ENCODE assay signal across 21 cellular contexts in the genomic region with DNA sequence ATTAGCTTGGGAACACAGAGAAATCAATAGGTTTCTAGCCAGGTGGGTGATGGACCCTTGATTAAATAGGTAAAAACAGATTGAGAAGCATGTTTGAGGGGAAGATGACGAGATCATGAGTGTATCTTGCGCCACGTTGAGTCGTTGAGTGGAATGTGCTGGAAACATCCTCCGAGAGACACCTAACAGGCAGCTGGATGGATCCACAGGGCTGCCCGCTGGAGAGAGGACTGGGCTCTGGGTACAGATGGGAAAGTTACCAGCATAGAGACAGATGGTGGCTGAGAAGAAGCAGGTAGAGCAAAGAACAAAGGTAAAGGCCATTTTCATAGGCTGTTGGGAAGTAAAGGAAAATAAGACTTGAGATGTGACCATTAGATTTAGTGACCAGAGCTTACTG. TPM values are rescaled to one million over a fixed set of nuclear protein-coding genes. Genes with fewer than 3 reads are reported as not detected.
DNase-seq lines count a peak whose midpoint lies in the region; ATAC-seq and TF ChIP-seq lines count a peak whose summit lies in the region.
"Had no signal": no experiment of that assay in that cellular context is flagged by ENCODE, and none has a peak within 500 bp of the region (broad histone marks: within the 10 kb centered on the region; RNA-seq: fewer than 3 reads in every experiment).

No MANE protein-coding gene starts in this region.

- TF ChIP-seq EP300 in ovary (IDR thresholded peaks at IDR 0.05), result no peak

- H3K4me3 Mint-ChIP-seq in activated CD4-positive, alpha-beta T cell treated with anti-CD3 and anti-CD28 coated beads for 36 hours, result peak overlapping the region; percentile 17
- H3K4me3 Mint-ChIP-seq in activated naive CD8-positive, alpha-beta T cell treated with anti-CD3 and anti-CD28 coated beads, Interleukin-2, amount 10 ng/mL, durations not matched to agents 7 days and 5 days, result peak overlapping the region; percentile 60
- H3K4me3 Mint-ChIP-seq in osteocyte (ENCODE audit: unreplicated experiment), result no peak overlapping the region
- H3K4me3 Mint-ChIP-seq: neural crest cell had no signal

- H3K4me1 ChIP-seq in Loucy (ENCODE audit: insufficient read depth, low read length, poor library complexity, severe bottlenecking) (peaks cover 16% of the 10 kb centered on the region), ovary (ENCODE audit: insufficient read depth) (no peaks in the 10 kb centered on the region), colonic mucosa (no peaks in the 10 kb centered on the region)
- H3K4me1 ChIP-seq: foreskin keratinocyte, transverse colon had no signal

- no peak overlapping the region for H2AFZ ChIP-seq in Loucy (ENCODE audit: low read length)

- ATAC-seq in activated CD4-positive, alpha-beta T cell treated with anti-CD3 and anti-CD28 coated beads for 36 hours, result no peak
- ATAC-seq in activated naive CD8-positive, alpha-beta T cell treated with anti-CD3 and anti-CD28 coated beads, Interleukin-2, amount 10 ng/mL, durations not matched to agents 7 days and 5 days (ENCODE audit: low read depth), result no peak
- ATAC-seq: foreskin keratinocyte had no signal

- no peaks in the 10 kb centered on the region for H4K20me1 ChIP-seq in Loucy (ENCODE audit: insufficient read depth, low read length, poor library complexity, severe bottlenecking)

- intact Hi-C loops in activated CD4-positive, alpha-beta T cell treated with anti-CD3 and anti-CD28 coated beads for 36 hours (cut with DNase I, micrococcal nuclease), result no loop called here
- intact Hi-C loops in ovary (cut with DNase I), result no loop called here
- intact Hi-C loops in colonic mucosa (cut with DNase I), result no loop called here

- H3K36me3 Mint-ChIP-seq in activated CD4-positive, alpha-beta T cell treated with anti-CD3 and anti-CD28 coated beads for 36 hours (ENCODE audit: low read depth), result peaks cover 24% of the 10 kb centered on the region
- H3K36me3 Mint-ChIP-seq in activated naive CD8-positive, alpha-beta T cell treated with anti-CD3 and anti-CD28 coated beads, Interleukin-2, amount 10 ng/mL, durations not matched to agents 7 days and 5 days, result peaks cover 19% of the 10 kb centered on the region
- H3K36me3 Mint-ChIP-seq in osteocyte (ENCODE audit: unreplicated experiment), result peaks cover 2% of the 10 kb centered on the region

- TF ChIP-seq POLR2A in ovary (IDR thresholded peaks at IDR 0.05), result no peak

- peak overlapping the region; percentile 39 for H3K4me2 ChIP-seq in Loucy (ENCODE audit: low read depth, low read length, poor library complexity, severe bottlenecking)

- peaks cover 43% of the 10 kb centered on the region for H3K4me1 Mint-ChIP-seq in activated CD4-positive, alpha-beta T cell treated with anti-CD3 and anti-CD28 coated beads for 36 hours
- peaks cover 59% of the 10 kb centered on the region for H3K4me1 Mint-ChIP-seq in activated naive CD8-positive, alpha-beta T cell treated with anti-CD3 and anti-CD28 coated beads, Interleukin-2, amount 10 ng/mL, durations not matched to agents 7 days and 5 days
- no peaks in the 10 kb centered on the region for H3K4me1 Mint-ChIP-seq in osteocyte (ENCODE audit: unreplicated experiment)
- H3K4me1 Mint-ChIP-seq: neural crest cell had no signal

- H3K27ac Mint-ChIP-seq in activated CD4-positive, alpha-beta T cell treated with anti-CD3 and anti-CD28 coated beads for 36 hours, result peak overlapping the region; percentile 83
- peak overlapping the region; percentile 91 for H3K27ac Mint-ChIP-seq in activated naive CD8-positive, alpha-beta T cell treated with anti-CD3 and anti-CD28 coated beads, Interleukin-2, amount 10 ng/mL, durations not matched to agents 7 days and 5 days
- no peak overlapping the region for H3K27ac Mint-ChIP-seq in osteocyte (ENCODE audit: unreplicated experiment)

- DNase-seq in activated CD4-positive, alpha-beta T cell treated with anti-CD3 and anti-CD28 coated beads for 36 hours, result no peak
- no peak for DNase-seq in activated CD4-positive, alpha-beta T cell treated with anti-CD3 and anti-CD28 coated beads, Interleukin-2, amount 50 U/mL, for 1 hour
- DNase-seq in activated naive CD8-positive, alpha-beta T cell treated with anti-CD3 and anti-CD28 coated beads, Interleukin-2, amount 10 ng/mL, durations not matched to agents 7 days and 5 days, result no peak
- peak; percentile 17 for DNase-seq in osteocyte (ENCODE audit: extremely low spot score, unreplicated experiment)
- DNase-seq in ovary, result no peak
- no peak for DNase-seq in colonic mucosa
- DNase-seq in DMS79 (lab: John Stamatoyannopoulos, UW), result no peak
- DNase-seq: activated effector memory CD4-positive, alpha-beta T cell treated with Interleukin-2 at 50 U/mL for 16 hours; amniotic stem cell; foreskin keratinocyte; MM.1S; NCI-H1436 treated with DMSO at 0.1 percent for 48 hours; NCI-H526; stimulated activated CD4-positive, alpha-beta T cell treated with anti-CD3 and anti-CD28 coated beads, Interleukin-1b, Interleukin-23, amount 100 ng/mL, for 48 hours; stomach; SW 1271 had no signal

- H3K36me3 ChIP-seq in Loucy (ENCODE audit: insufficient read depth, low read length) (no peaks in the 10 kb centered on the region; the same call in 1 of the 2 replicates), ovary (no peaks in the 10 kb centered on the region), colonic mucosa (no peaks in the 10 kb centered on the region)
- H3K36me3 ChIP-seq: cardiac muscle cell, stomach, transverse colon had no signal

- H3K79me2 ChIP-seq in Loucy (ENCODE audit: insufficient read depth, low read length), result no peaks in the 10 kb centered on the region

- H3K9me3 ChIP-seq in Loucy (ENCODE audit: insufficient read depth, low read depth, low read length), result no peaks in the 10 kb centered on the region
- no peaks in the 10 kb centered on the region for H3K9me3 ChIP-seq in ovary
- H3K9me3 ChIP-seq in colonic mucosa, result no peaks in the 10 kb centered on the region
- H3K9me3 ChIP-seq: stomach, transverse colon had no signal

- no peaks in the 10 kb centered on the region for H3F3A ChIP-seq in Loucy (ENCODE audit: low read depth)

- POLR2A ChIA-PET in activated CD4-positive, alpha-beta T cell treated with anti-CD3 and anti-CD28 coated beads for 36 hours (lab: Charles Lee), result interaction anchor here (0.6 to 1.0 kb wide), 2 partner anchors 19 to 29 kb away, joined by 3 read pairs; no protein-coding TSS in a partner anchor
- POLR2A ChIA-PET in activated naive CD8-positive, alpha-beta T cell treated with anti-CD3 and anti-CD28 coated beads, Interleukin-2, amount 10 ng/mL, durations not matched to agents 7 days and 5 days (lab: Charles Lee), result interaction anchor here (0.6 to 0.9 kb wide), 5 partner anchors 13 to 173 kb away, joined by 3 to 6 read pairs (median 3); no protein-coding TSS in a partner anchor

- H3K9me2 ChIP-seq in Loucy (replicated peaks; ENCODE audit: low read depth, low read length), result no peaks in the 10 kb centered on the region

- no peaks in the 10 kb centered on the region for H3K27me3 ChIP-seq in Loucy (ENCODE audit: insufficient read depth, low read length, poor library complexity, severe bottlenecking)
- H3K27me3 ChIP-seq in ovary, result no peaks in the 10 kb centered on the region
- H3K27me3 ChIP-seq in colonic mucosa, result no peaks in the 10 kb centered on the region
- H3K27me3 ChIP-seq: stomach had no signal

- H3K9ac ChIP-seq in Loucy (ENCODE audit: low read depth, low read length, poor library complexity, severe bottlenecking) (no peak overlapping the region), colonic mucosa (ENCODE audit: low read depth in 2 of 2, low read length in 2 of 2) (no peak overlapping the region)

- TF ChIP-seq CTCF in Loucy (conservative IDR thresholded peaks at IDR 0.05; ENCODE audit: low read length), result no peak
- TF ChIP-seq CTCF in osteocyte (IDR thresholded peaks at IDR 0.05), result no peak
- no peak for TF ChIP-seq CTCF in ovary (IDR thresholded peaks at IDR 0.05)
- TF ChIP-seq CTCF in colonic mucosa (IDR thresholded peaks at IDR 0.05), result no peak

- H3K9me3 Mint-ChIP-seq in activated CD4-positive, alpha-beta T cell treated with anti-CD3 and anti-CD28 coated beads for 36 hours (ENCODE audit: low read depth), result no peaks in the 10 kb centered on the region
- no peaks in the 10 kb centered on the region for H3K9me3 Mint-ChIP-seq in activated naive CD8-positive, alpha-beta T cell treated with anti-CD3 and anti-CD28 coated beads, Interleukin-2, amount 10 ng/mL, durations not matched to agents 7 days and 5 days
- H3K9me3 Mint-ChIP-seq in osteocyte (ENCODE audit: unreplicated experiment), result no peaks in the 10 kb centered on the region
- H3K9me3 Mint-ChIP-seq: neural crest cell had no signal

- H3K27ac ChIP-seq in ovary (no peak overlapping the region), colonic mucosa (no peak overlapping the region)
- H3K27ac ChIP-seq: cardiac muscle cell, foreskin keratinocyte, stomach, transverse colon had no signal

- WGBS in ovary, 3 donors, result 88 to 93% (median 88%) methylated on average over 6 of the region's 6 CpGs

- no peak overlapping the region for H3K4me3 ChIP-seq in Loucy (ENCODE audit: low read length, poor library complexity, severe bottlenecking)
- H3K4me3 ChIP-seq in ovary, result no peak overlapping the region
- H3K4me3 ChIP-seq in colonic mucosa, result no peak overlapping the region
- H3K4me3 ChIP-seq: cardiac muscle cell, stomach, transverse colon had no signal

- H3K27me3 Mint-ChIP-seq in activated CD4-positive, alpha-beta T cell treated with anti-CD3 and anti-CD28 coated beads for 36 hours, result no peaks in the 10 kb centered on the region
- no peaks in the 10 kb centered on the region for H3K27me3 Mint-ChIP-seq in activated naive CD8-positive, alpha-beta T cell treated with anti-CD3 and anti-CD28 coated beads, Interleukin-2, amount 10 ng/mL, durations not matched to agents 7 days and 5 days
- peaks cover 8% of the 10 kb centered on the region for H3K27me3 Mint-ChIP-seq in osteocyte (ENCODE audit: unreplicated experiment)

- CTCF ChIA-PET in activated CD4-positive, alpha-beta T cell treated with anti-CD3 and anti-CD28 coated beads for 36 hours (lab: Charles Lee), result interaction anchor here (0.6 to 1.1 kb wide), 3 partner anchors 9 to 65 kb away, joined by 3 to 4 read pairs (median 4); no protein-coding TSS in a partner anchor

RNA-seq across cellular contexts. Expression of a gene that starts 15.6 kb away (rescaled TPM):
- total RNA-seq in activated CD4-positive, alpha-beta T cell treated with anti-CD3 and anti-CD28 coated beads for 36 hours, result 100 to 1,000 TPM; 129 to 149 TPM
- 10 to 100 TPM in 1 of 2 experiments, 1 to 10 TPM in 1; 9.8 to 13.2 TPM for total RNA-seq in activated naive CD8-positive, alpha-beta T cell treated with anti-CD3 and anti-CD28 coated beads, Interleukin-2, amount 10 ng/mL, durations not matched to agents 7 days and 5 days
- total RNA-seq in osteocyte (0.56 and 0.71 TPM in 2 replicates), ovary (1 to 10 TPM in 6 of 7 donors, under 1 TPM in 1; 0.71 to 4.2 (median 2.1) TPM), colonic mucosa (under 1 TPM; 0.74 to 0.88 TPM)
- 1 to 10 TPM in 1 of 2 donors, under 1 TPM in 1; 0.90 to 1.1 TPM for polyA plus RNA-seq in ovary
- total RNA-seq: epithelial cell of proximal tubule, neural crest cell had no signal

Comparison
In these comparisons a context has a peak if more than half of its experiments do, and no peak if none do; other contexts are left out.
1. RNA of a gene that starts 15.6 kb away (total RNA-seq): 129 to 149 TPM in activated CD4-positive, alpha-beta T cell treated with anti-CD3 and anti-CD28 coated beads for 36 hours; 9.8 to 13.2 TPM in activated naive CD8-positive, alpha-beta T cell treated with anti-CD3 and anti-CD28 coated beads, Interleukin-2, amount 10 ng/mL, durations not matched to agents 7 days and 5 days, 0.71 to 4.2 TPM in ovary, 0.74 to 0.88 TPM in colonic mucosa and 0.56 to 0.71 TPM in osteocyte; every median in the first group is over 4 times any median in the second.